Comparison of ENCODE assay signal across 1 cellular context in genomic region chr3:129026728-129027543, GRCh38.
TF ChIP-seq lines count a peak whose summit lies in the region.

No MANE protein-coding gene starts in this region.

TF ChIP-seq in K562, 482 proteins besides CTCF, POLR2A, EP300 and RAD21 (continued from another document):
- TF ChIP-seq ZMIZ1 (IDR thresholded peaks at IDR 0.05; ENCODE audit: low read depth in 2 of 2, low read length in 2 of 2), result no peak
- peak; percentile 64; the same call in 1 of the 2 replicates for TF ChIP-seq ADNP (tag; IDR thresholded peaks at IDR 0.05)
- TF ChIP-seq SRSF1 (IDR thresholded peaks at IDR 0.05; ENCODE audit: low read depth, low read length), result no peak
- no peak for TF ChIP-seq MITF (IDR thresholded peaks at IDR 0.05)
- TF ChIP-seq ID3 (CRISPR knock-in tag; IDR thresholded peaks at IDR 0.05), result no peak
- no peak for TF ChIP-seq ID3 (tag; IDR thresholded peaks at IDR 0.05)
- no peak for TF ChIP-seq NFRKB (IDR thresholded peaks at IDR 0.05; ENCODE audit: low read depth)
- peak; percentile 74 for TF ChIP-seq CTBP1 (IDR thresholded peaks at IDR 0.05; ENCODE audit: borderline replicate concordance)
- TF ChIP-seq RFX1 (IDR thresholded peaks at IDR 0.05), result no peak
- TF ChIP-seq XRCC3 (IDR thresholded peaks at IDR 0.05), result no peak
- TF ChIP-seq GTF3C2 (IDR thresholded peaks at IDR 0.05; ENCODE audit: borderline replicate concordance, extremely low read depth, insufficient read length), result peak; percentile 45
- no peak for TF ChIP-seq CC2D1A (IDR thresholded peaks at IDR 0.05)
- TF ChIP-seq L3MBTL2 (IDR thresholded peaks at IDR 0.05), result peak; percentile 98
- TF ChIP-seq ZNF408 (CRISPR knock-in tag; IDR thresholded peaks at IDR 0.05; ENCODE audit: low read depth), result no peak
- 0 out of 2 replicates have a peak, but pooled peaks have one; percentile 9 for TF ChIP-seq SMC3 (conservative IDR thresholded peaks at IDR 0.05; ENCODE audit: insufficient read depth, low read depth, low read length)
- TF ChIP-seq RBM34 (IDR thresholded peaks at IDR 0.05; ENCODE audit: borderline replicate concordance, insufficient read depth, low read length), result no peak
- no peak for TF ChIP-seq SMAD2 (IDR thresholded peaks at IDR 0.05; ENCODE audit: low read depth, low read length)
- peak; percentile 85 for TF ChIP-seq FIP1L1 (IDR thresholded peaks at IDR 0.05; ENCODE audit: low read depth, low read length, poor library complexity, severe bottlenecking)
- TF ChIP-seq CREB1 (IDR thresholded peaks at IDR 0.05), result peak; percentile 50
- TF ChIP-seq CREB1 (CRISPR knock-in tag; IDR thresholded peaks at IDR 0.05), result 0 out of 2 replicates have a peak, but pooled peaks have one; percentile 20
- TF ChIP-seq ZNF79 (CRISPR knock-in tag; IDR thresholded peaks at IDR 0.05; ENCODE audit: low read depth), result no peak
- TF ChIP-seq PHTF2 (CRISPR knock-in tag; IDR thresholded peaks at IDR 0.05), result no peak
- TF ChIP-seq, protein P1, sequence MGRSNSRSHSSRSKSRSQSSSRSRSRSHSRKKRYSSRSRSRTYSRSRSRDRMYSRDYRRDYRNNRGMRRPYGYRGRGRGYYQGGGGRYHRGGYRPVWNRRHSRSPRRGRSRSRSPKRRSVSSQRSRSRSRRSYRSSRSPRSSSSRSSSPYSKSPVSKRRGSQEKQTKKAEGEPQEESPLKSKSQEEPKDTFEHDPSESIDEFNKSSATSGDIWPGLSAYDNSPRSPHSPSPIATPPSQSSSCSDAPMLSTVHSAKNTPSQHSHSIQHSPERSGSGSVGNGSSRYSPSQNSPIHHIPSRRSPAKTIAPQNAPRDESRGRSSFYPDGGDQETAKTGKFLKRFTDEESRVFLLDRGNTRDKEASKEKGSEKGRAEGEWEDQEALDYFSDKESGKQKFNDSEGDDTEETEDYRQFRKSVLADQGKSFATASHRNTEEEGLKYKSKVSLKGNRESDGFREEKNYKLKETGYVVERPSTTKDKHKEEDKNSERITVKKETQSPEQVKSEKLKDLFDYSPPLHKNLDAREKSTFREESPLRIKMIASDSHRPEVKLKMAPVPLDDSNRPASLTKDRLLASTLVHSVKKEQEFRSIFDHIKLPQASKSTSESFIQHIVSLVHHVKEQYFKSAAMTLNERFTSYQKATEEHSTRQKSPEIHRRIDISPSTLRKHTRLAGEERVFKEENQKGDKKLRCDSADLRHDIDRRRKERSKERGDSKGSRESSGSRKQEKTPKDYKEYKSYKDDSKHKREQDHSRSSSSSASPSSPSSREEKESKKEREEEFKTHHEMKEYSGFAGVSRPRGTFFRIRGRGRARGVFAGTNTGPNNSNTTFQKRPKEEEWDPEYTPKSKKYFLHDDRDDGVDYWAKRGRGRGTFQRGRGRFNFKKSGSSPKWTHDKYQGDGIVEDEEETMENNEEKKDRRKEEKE (IDR thresholded peaks at IDR 0.05; ENCODE audit: borderline replicate concordance in 1 of 2, control insufficient read depth in 1 of 2, low read depth in 2 of 2, low read length in 1 of 2), result no peak
- peak; percentile 62 for TF ChIP-seq BHLHE40 (IDR thresholded peaks at IDR 0.05; ENCODE audit: low read length)
- TF ChIP-seq, protein P2, sequence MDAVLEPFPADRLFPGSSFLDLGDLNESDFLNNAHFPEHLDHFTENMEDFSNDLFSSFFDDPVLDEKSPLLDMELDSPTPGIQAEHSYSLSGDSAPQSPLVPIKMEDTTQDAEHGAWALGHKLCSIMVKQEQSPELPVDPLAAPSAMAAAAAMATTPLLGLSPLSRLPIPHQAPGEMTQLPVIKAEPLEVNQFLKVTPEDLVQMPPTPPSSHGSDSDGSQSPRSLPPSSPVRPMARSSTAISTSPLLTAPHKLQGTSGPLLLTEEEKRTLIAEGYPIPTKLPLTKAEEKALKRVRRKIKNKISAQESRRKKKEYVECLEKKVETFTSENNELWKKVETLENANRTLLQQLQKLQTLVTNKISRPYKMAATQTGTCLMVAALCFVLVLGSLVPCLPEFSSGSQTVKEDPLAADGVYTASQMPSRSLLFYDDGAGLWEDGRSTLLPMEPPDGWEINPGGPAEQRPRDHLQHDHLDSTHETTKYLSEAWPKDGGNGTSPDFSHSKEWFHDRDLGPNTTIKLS (IDR thresholded peaks at IDR 0.05; ENCODE audit: borderline replicate concordance, low read depth), result 0 out of 2 replicates have a peak, but pooled peaks have one; percentile 53
- no peak for TF ChIP-seq CEBPZ (IDR thresholded peaks at IDR 0.05; ENCODE audit: borderline replicate concordance, low read depth, low read length)
- no peak for TF ChIP-seq POLR3G (IDR thresholded peaks at IDR 0.05; ENCODE audit: extremely low read depth, insufficient read length, insufficient replicate concordance)
- TF ChIP-seq ETS2 (tag; IDR thresholded peaks at IDR 0.05; ENCODE audit: borderline replicate concordance, poor library complexity, severe bottlenecking), result no peak
- no peak for TF ChIP-seq HDGF (IDR thresholded peaks at IDR 0.05)
